In genomic region chr17:6421700-6422604, GRCh38 we compare ENCODE assay signal across 8 cellular contexts. TPM values are rescaled to one million over a fixed set of nuclear protein-coding genes. Genes with fewer than 3 reads are reported as not detected.
DNase-seq lines count a peak whose midpoint lies in the region; ATAC-seq and TF ChIP-seq lines count a peak whose summit lies in the region.

No MANE protein-coding gene starts in this region.

- H3K4me2 ChIP-seq in OCI-LY3 (ENCODE audit: low read length) = no peak overlapping the region

- DNase-seq in CD4-positive, CD25-positive, alpha-beta regulatory T cell = peak; percentile 56 to 69 (median 64)
- peak; percentile 15 to 33 for DNase-seq in HL-60 (ENCODE audit: low read depth in 1 of 2, low spot score in 1 of 2)
- peak; percentile 90 for DNase-seq in activated CD8-positive, alpha-beta memory T cell treated with anti-CD3 and anti-CD28 coated beads, Interleukin-2, amount 50 U/mL, for 48 hours
- peak; percentile 36 to 81 (median 60) for DNase-seq in naive thymus-derived CD8-positive, alpha-beta T cell

- peak; percentile 54 to 68 for ATAC-seq in CD4-positive, CD25-positive, alpha-beta regulatory T cell (ENCODE audit: low read depth in 2 of 2)
- ATAC-seq in esophagus mucosa = peak; percentile 78
- peak; percentile 45 to 84 for ATAC-seq in naive thymus-derived CD8-positive, alpha-beta T cell
- ATAC-seq in stimulated activated memory B cell treated with anti-CD40 and anti-IgM and Interleukin-4, amounts not matched to agents 10 μg/mL and 1 μg/mL and 100 μg/mL, for 72 hours = peak; percentile 76
- ATAC-seq in HG02973 (IDR thresholded peaks at IDR 0.05; ENCODE audit: unreplicated experiment) = no peak

- no peak overlapping the region for H3K4me3 ChIP-seq in CD4-positive, CD25-positive, alpha-beta regulatory T cell (ENCODE audit: low read depth, low read length)
- H3K4me3 ChIP-seq in HL-60 (replicated peaks; ENCODE audit: insufficient read depth, low read length) (no peak overlapping the region), OCI-LY3 (ENCODE audit: low read length) (no peak overlapping the region)

- no peaks in the 10 kb centered on the region for H3K9me3 ChIP-seq in CD4-positive, CD25-positive, alpha-beta regulatory T cell (ENCODE audit: control insufficient read depth in 2 of 2, low read length in 2 of 2)
- no peaks in the 10 kb centered on the region for H3K9me3 ChIP-seq in OCI-LY3 (ENCODE audit: insufficient read depth, low read length)

- no peak overlapping the region for H3K4me3 Mint-ChIP-seq in CD4-positive, CD25-positive, alpha-beta regulatory T cell
- H3K4me3 Mint-ChIP-seq in naive thymus-derived CD8-positive, alpha-beta T cell = no peak overlapping the region
- no peak overlapping the region for H3K4me3 Mint-ChIP-seq in stimulated activated memory B cell treated with anti-CD40 and anti-IgM and Interleukin-4, amounts not matched to agents 10 μg/mL and 1 μg/mL and 100 μg/mL, for 72 hours

- no peak overlapping the region for H3K27ac Mint-ChIP-seq in CD4-positive, CD25-positive, alpha-beta regulatory T cell
- H3K27ac Mint-ChIP-seq in naive thymus-derived CD8-positive, alpha-beta T cell = peak overlapping the region in 3 of 10 donors; percentile 27 to 38 (median 34)
- no peak overlapping the region for H3K27ac Mint-ChIP-seq in stimulated activated memory B cell treated with anti-CD40 and anti-IgM and Interleukin-4, amounts not matched to agents 10 μg/mL and 1 μg/mL and 100 μg/mL, for 72 hours

- TF ChIP-seq CTCF in HL-60 (IDR thresholded peaks at IDR 0.05; ENCODE audit: insufficient read depth, low read length) = peak; percentile 19
- TF ChIP-seq CTCF in OCI-LY3 (IDR thresholded peaks at IDR 0.05; ENCODE audit: low read depth, low read length) = peak; percentile 64

- peaks cover 2% of the 10 kb centered on the region for H3K4me1 ChIP-seq in CD4-positive, CD25-positive, alpha-beta regulatory T cell (ENCODE audit: control insufficient read depth, insufficient read depth, low read length, poor library complexity, severe bottlenecking)
- no peaks in the 10 kb centered on the region for H3K4me1 ChIP-seq in OCI-LY3 (ENCODE audit: low read length)

- H3K9me3 Mint-ChIP-seq in CD4-positive, CD25-positive, alpha-beta regulatory T cell = no peaks in the 10 kb centered on the region
- H3K9me3 Mint-ChIP-seq in naive thymus-derived CD8-positive, alpha-beta T cell = no peaks in the 10 kb centered on the region
- no peaks in the 10 kb centered on the region for H3K9me3 Mint-ChIP-seq in stimulated activated memory B cell treated with anti-CD40 and anti-IgM and Interleukin-4, amounts not matched to agents 10 μg/mL and 1 μg/mL and 100 μg/mL, for 72 hours

- no peak overlapping the region for H3K27ac ChIP-seq in CD4-positive, CD25-positive, alpha-beta regulatory T cell (ENCODE audit: insufficient read depth, low read length, poor library complexity, severe bottlenecking)
- H3K27ac ChIP-seq in HL-60 (replicated peaks) (no peak overlapping the region), OCI-LY3 (ENCODE audit: low read length) (no peak overlapping the region)

- no peaks in the 10 kb centered on the region for H4K20me1 ChIP-seq in OCI-LY3 (ENCODE audit: insufficient read depth, low read length)

- no peak overlapping the region for H2AFZ ChIP-seq in OCI-LY3 (ENCODE audit: low read depth, low read length)

- H3K79me2 ChIP-seq in OCI-LY3 (ENCODE audit: low read length) = no peaks in the 10 kb centered on the region

- H3K27me3 ChIP-seq in CD4-positive, CD25-positive, alpha-beta regulatory T cell (ENCODE audit: control insufficient read depth, insufficient read depth, low read length) = no peaks in the 10 kb centered on the region
- H3K27me3 ChIP-seq in HL-60 (ENCODE audit: insufficient read depth, poor library complexity, severe bottlenecking) (no peaks in the 10 kb centered on the region), OCI-LY3 (ENCODE audit: low read depth, low read length) (no peaks in the 10 kb centered on the region)

- POLR2A ChIA-PET in naive thymus-derived CD8-positive, alpha-beta T cell (lab: Charles Lee) = interaction anchor here (0.7 kb wide), 1 partner anchor 9 kb away, joined by 3 read pairs; no protein-coding TSS in a partner anchor

- H3K27me3 Mint-ChIP-seq in CD4-positive, CD25-positive, alpha-beta regulatory T cell = peaks cover 14% of the 10 kb centered on the region
- H3K27me3 Mint-ChIP-seq in naive thymus-derived CD8-positive, alpha-beta T cell = peaks cover 2 to 21% (median 16%) of the 10 kb centered on the region in 5 donors
- peaks cover 40% of the 10 kb centered on the region for H3K27me3 Mint-ChIP-seq in stimulated activated memory B cell treated with anti-CD40 and anti-IgM and Interleukin-4, amounts not matched to agents 10 μg/mL and 1 μg/mL and 100 μg/mL, for 72 hours

- no peak overlapping the region for H3K9ac ChIP-seq in OCI-LY3 (ENCODE audit: low read length)

- peaks cover 0 to 8% (median 1%) of the 10 kb centered on the region in 4 donors for H3K4me1 Mint-ChIP-seq in CD4-positive, CD25-positive, alpha-beta regulatory T cell
- H3K4me1 Mint-ChIP-seq in naive thymus-derived CD8-positive, alpha-beta T cell = peaks cover 1 to 8% (median 7%) of the 10 kb centered on the region in 4 donors
- H3K4me1 Mint-ChIP-seq in stimulated activated memory B cell treated with anti-CD40 and anti-IgM and Interleukin-4, amounts not matched to agents 10 μg/mL and 1 μg/mL and 100 μg/mL, for 72 hours = peaks cover 16% of the 10 kb centered on the region

- no peaks in the 10 kb centered on the region for H3K36me3 Mint-ChIP-seq in CD4-positive, CD25-positive, alpha-beta regulatory T cell
- no peaks in the 10 kb centered on the region for H3K36me3 Mint-ChIP-seq in naive thymus-derived CD8-positive, alpha-beta T cell
- H3K36me3 Mint-ChIP-seq in stimulated activated memory B cell treated with anti-CD40 and anti-IgM and Interleukin-4, amounts not matched to agents 10 μg/mL and 1 μg/mL and 100 μg/mL, for 72 hours = no peaks in the 10 kb centered on the region

- H3K36me3 ChIP-seq in CD4-positive, CD25-positive, alpha-beta regulatory T cell (ENCODE audit: control insufficient read depth, insufficient read depth, low read length) = no peaks in the 10 kb centered on the region
- H3K36me3 ChIP-seq in OCI-LY3 (replicated peaks; ENCODE audit: low read depth, low read length) = no peaks in the 10 kb centered on the region

RNA-seq across cellular contexts. Expression of gene AIPL1, which starts 13.0 kb away (rescaled TPM):
- total RNA-seq in CD4-positive, CD25-positive, alpha-beta regulatory T cell = not detected
- not detected for polyA plus RNA-seq in CD4-positive, CD25-positive, alpha-beta regulatory T cell
- not detected for total RNA-seq in esophagus mucosa
- total RNA-seq in naive thymus-derived CD8-positive, alpha-beta T cell = not detected
- not detected for polyA plus RNA-seq in naive thymus-derived CD8-positive, alpha-beta T cell

RNA-seq across cellular contexts. Expression of gene PIMREG, which starts 22.3 kb away (rescaled TPM):
- not detected for total RNA-seq in CD4-positive, CD25-positive, alpha-beta regulatory T cell
- polyA plus RNA-seq in CD4-positive, CD25-positive, alpha-beta regulatory T cell = under 1 TPM; 0.20 to 0.41 (median 0.34) TPM
- 4.8 TPM for total RNA-seq in esophagus mucosa
- total RNA-seq in naive thymus-derived CD8-positive, alpha-beta T cell = not detected
- under 1 TPM in 1 of 3 donors, not detected in 2; 0.27 TPM for polyA plus RNA-seq in naive thymus-derived CD8-positive, alpha-beta T cell

Comparison
In these comparisons a context has a peak if more than half of its experiments do, and no peak if none do; other contexts are left out.
1. DNase-seq: peak in every context shown above with its lines; median percentile 90 in activated CD8-positive, alpha-beta memory T cell treated with anti-CD3 and anti-CD28 coated beads, Interleukin-2, amount 50 U/mL, for 48 hours; 64 in CD4-positive, CD25-positive, alpha-beta regulatory T cell; 60 in naive thymus-derived CD8-positive, alpha-beta T cell; 24 in HL-60.